Comparison of ENCODE assay signal across 10 cellular contexts in the genomic region with DNA sequence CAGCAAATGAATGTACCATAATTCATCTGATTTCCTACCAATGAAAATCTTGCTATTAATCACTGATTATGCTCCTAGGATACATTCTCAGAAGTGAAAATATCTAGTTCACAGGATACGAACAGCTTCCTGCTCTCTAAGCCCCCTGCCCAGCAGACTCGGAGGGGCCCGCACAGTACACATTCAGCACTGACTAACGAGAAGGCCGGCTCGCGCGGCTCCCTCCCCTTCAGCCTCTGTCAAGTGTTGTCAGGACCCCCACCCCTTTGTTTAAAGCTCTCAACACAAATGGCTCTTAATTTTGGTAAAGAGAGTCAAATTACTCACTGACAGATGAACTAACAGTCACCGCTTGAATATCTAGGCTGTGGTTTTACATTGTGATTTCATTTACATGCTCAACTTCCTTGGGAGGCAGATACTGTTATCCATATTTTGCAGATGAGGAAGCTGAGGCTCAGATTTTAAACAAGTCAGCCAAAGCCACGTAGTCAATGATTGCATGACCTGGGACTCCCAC.
DNase-seq lines count a peak whose midpoint lies in the region; ATAC-seq and TF ChIP-seq lines count a peak whose summit lies in the region.
"Had no signal": no experiment of that assay in that cellular context is flagged by ENCODE, and none has a peak within 500 bp of the region (broad histone marks: within the 10 kb centered on the region; RNA-seq: fewer than 3 reads in every experiment).

No MANE protein-coding gene starts in this region.

- H3K4me2 ChIP-seq in skeletal muscle satellite cell (ENCODE audit: low read length) (peak overlapping the region; percentile 65), mesendoderm (ENCODE audit: low read length) (no peak overlapping the region)

- no peaks in the 10 kb centered on the region for H3K9me3 Mint-ChIP-seq in effector memory CD8-positive, alpha-beta T cell

- H3K79me2 ChIP-seq in mesendoderm (ENCODE audit: control insufficient read depth, insufficient read depth, low read length): no peaks in the 10 kb centered on the region

- DNase-seq in NCI-H1436 (lab: John Stamatoyannopoulos, UW): peak; percentile 15
- no peak for DNase-seq in NCI-H1436 treated with DMSO at 0.1 percent for 48 hours (lab: John Stamatoyannopoulos, UW)
- DNase-seq in Peyer's patch: peak in 1 of 3 donors; percentile 40
- DNase-seq in effector memory CD8-positive, alpha-beta T cell: peak in 1 of 3 experiments; percentile 9
- no peak for DNase-seq in activated CD8-positive, alpha-beta memory T cell treated with anti-CD3 and anti-CD28 coated beads, Interleukin-2, amount 50 U/mL, for 48 hours
- no peak for DNase-seq in mesendoderm
- DNase-seq: ACHN; stimulated activated CD4-positive, alpha-beta T cell treated with anti-CD3 and anti-CD28 coated beads, Interleukin-12 subunit alpha, Interleukin-12 subunit beta, amount 100 ng/mL, for 4 hours had no signal

- no peak overlapping the region for H3K23ac ChIP-seq in mesendoderm (ENCODE audit: low read length)

- H3K36me3 ChIP-seq in Peyer's patch: peaks cover 0 to 33% (median 0%) of the 10 kb centered on the region in 3 donors
- peaks cover 34% of the 10 kb centered on the region for H3K36me3 ChIP-seq in skeletal muscle satellite cell (ENCODE audit: insufficient read depth, low read length)
- no peaks in the 10 kb centered on the region for H3K36me3 ChIP-seq in mesendoderm (ENCODE audit: control insufficient read depth, insufficient read depth, low read length)

- no peak overlapping the region for H2BK15ac ChIP-seq in mesendoderm (replicated peaks; ENCODE audit: low read depth)

- H2BK120ac ChIP-seq in mesendoderm (ENCODE audit: low read depth, low read length): no peak overlapping the region

- peak overlapping the region in 2 of 4 donors; percentile 1 to 27 for H3K4me3 ChIP-seq in Peyer's patch
- H3K4me3 ChIP-seq in skeletal muscle satellite cell (ENCODE audit: low read length): peak overlapping the region; percentile 37
- H3K4me3 ChIP-seq in mesendoderm (ENCODE audit: low read length): no peak overlapping the region

- no peak overlapping the region for H3K18ac ChIP-seq in mesendoderm (ENCODE audit: low read length)

- no peak overlapping the region for H3K56ac ChIP-seq in mesendoderm (ENCODE audit: low read length)

- ATAC-seq in effector memory CD8-positive, alpha-beta T cell (replicated peaks): peak; percentile 1
- no peak for ATAC-seq in HG03139 (IDR thresholded peaks at IDR 0.05; ENCODE audit: unreplicated experiment)

- H4K8ac ChIP-seq in mesendoderm (ENCODE audit: low read depth, low read length): no peak overlapping the region

- TF ChIP-seq CTCF in Peyer's patch (IDR thresholded peaks at IDR 0.05): no peak

- no peaks in the 10 kb centered on the region for H3K27me3 Mint-ChIP-seq in effector memory CD8-positive, alpha-beta T cell

- H3K36me3 Mint-ChIP-seq in effector memory CD8-positive, alpha-beta T cell (ENCODE audit: insufficient read depth): peaks cover 64% of the 10 kb centered on the region

- H3K4me1 ChIP-seq in Peyer's patch (peaks cover 3 to 28% (median 15%) of the 10 kb centered on the region in 4 donors), skeletal muscle satellite cell (ENCODE audit: control insufficient read depth, insufficient read depth, low read length) (peaks cover 45% of the 10 kb centered on the region), mesendoderm (ENCODE audit: control insufficient read depth, low read depth, low read length) (peaks cover 2% of the 10 kb centered on the region)

- H2BK5ac ChIP-seq in mesendoderm (ENCODE audit: low read length): no peak overlapping the region

- H3K27me3 ChIP-seq in Peyer's patch (no peaks in the 10 kb centered on the region), skeletal muscle satellite cell (ENCODE audit: control insufficient read depth, insufficient read depth, low read length) (no peaks in the 10 kb centered on the region), mesendoderm (ENCODE audit: insufficient read depth, low read length, poor library complexity) (no peaks in the 10 kb centered on the region)

- no peak overlapping the region for H2AK5ac ChIP-seq in mesendoderm (ENCODE audit: low read length)

- TF ChIP-seq POLR2A in Peyer's patch (IDR thresholded peaks at IDR 0.05): no peak

- peak overlapping the region; percentile 74 to 82 for H3K4me3 Mint-ChIP-seq in effector memory CD8-positive, alpha-beta T cell

- H3K27ac Mint-ChIP-seq in effector memory CD8-positive, alpha-beta T cell: peak overlapping the region; percentile 96 to 97

- H3K9me3 ChIP-seq in Peyer's patch: no peaks in the 10 kb centered on the region
- no peaks in the 10 kb centered on the region for H3K9me3 ChIP-seq in skeletal muscle satellite cell (replicated peaks; ENCODE audit: low read length)

- WGBS in mesendoderm (ENCODE audit: extremely low coverage, insufficient coverage, low lambda C conversion rate): no CpG with 5 or more reads among the region's 10 CpGs

- H3K4ac ChIP-seq in mesendoderm (ENCODE audit: low read depth, low read length): no peak overlapping the region

- peaks cover 1% of the 10 kb centered on the region for H3K79me1 ChIP-seq in mesendoderm (ENCODE audit: low read length)

- peak overlapping the region; percentile 82 to 87 (median 84) for H3K27ac ChIP-seq in Peyer's patch
- H3K27ac ChIP-seq in mesendoderm (ENCODE audit: low read depth, low read length): no peak overlapping the region

- no peak overlapping the region for H4K5ac ChIP-seq in mesendoderm (ENCODE audit: low read length)

- H3K4me1 Mint-ChIP-seq in effector memory CD8-positive, alpha-beta T cell (ENCODE audit: low read depth in 2 of 2): peaks cover 49 to 58% of the 10 kb centered on the region in 2 donors

- H3K9ac ChIP-seq in skeletal muscle satellite cell (ENCODE audit: low read depth, low read length): peak overlapping the region; percentile 63
- H3K9ac ChIP-seq in mesendoderm (ENCODE audit: low read length): no peak overlapping the region
